14 cellular contexts compared by ENCODE assay signal in the genomic region with DNA sequence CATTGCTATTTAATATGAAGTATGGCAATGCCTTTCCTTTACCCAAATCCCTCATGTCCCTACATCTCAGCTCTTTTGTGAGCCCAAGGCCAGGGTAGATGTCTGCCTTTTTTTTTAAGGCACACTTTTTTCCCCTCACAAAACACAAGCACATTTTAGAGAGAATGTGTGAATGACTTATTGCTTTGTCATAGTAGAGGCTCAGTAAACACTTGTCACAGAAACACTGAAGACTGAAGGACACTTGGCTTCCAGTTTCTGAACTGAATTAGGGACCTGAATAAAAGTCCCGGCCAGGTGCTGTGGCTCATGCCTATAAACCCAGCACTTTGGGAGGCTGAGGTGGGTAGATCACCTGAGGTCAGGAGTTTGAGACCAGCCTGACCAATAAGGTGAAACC. TPM values are rescaled to one million over a fixed set of nuclear protein-coding genes. Genes with fewer than 3 reads are reported as not detected.
A peak's percentile ranks its signal among the peaks of the same experiment; 100 is the strongest.
DNase-seq lines count a peak whose midpoint lies in the region; ATAC-seq lines count a peak whose summit lies in the region.
"Had no signal": no experiment of that assay in that cellular context is flagged by ENCODE, and none has a peak within 500 bp of the region (broad histone marks: within the 10 kb centered on the region; RNA-seq: fewer than 3 reads in every experiment).

No MANE protein-coding gene starts in this region.

- peaks cover 23% of the 10 kb centered on the region for H3K27me3 Mint-ChIP-seq in activated CD4-positive, alpha-beta memory T cell treated with anti-CD3 and anti-CD28 coated beads for 36 hours
- H3K27me3 Mint-ChIP-seq in activated CD4-positive, alpha-beta memory T cell treated with anti-CD3 and anti-CD28 coated beads, Interleukin-2, amount 10 ng/mL, durations not matched to agents 7 days and 5 days: peaks cover 16% of the 10 kb centered on the region
- peaks cover 6% of the 10 kb centered on the region for H3K27me3 Mint-ChIP-seq in activated naive CD8-positive, alpha-beta T cell
- H3K27me3 Mint-ChIP-seq in activated naive CD8-positive, alpha-beta T cell treated with anti-CD3 and anti-CD28 coated beads for 36 hours: peaks cover 14% of the 10 kb centered on the region
- peaks cover 13% of the 10 kb centered on the region for H3K27me3 Mint-ChIP-seq in activated naive CD8-positive, alpha-beta T cell treated with anti-CD3 and anti-CD28 coated beads, Interleukin-2, amount 50 U/mL, for 24 hours
- H3K27me3 Mint-ChIP-seq in stimulated activated naive CD8-positive, alpha-beta T cell treated with anti-CD3 and anti-CD28 coated beads, Interleukin-15, Interleukin-2, amounts not matched to agents 100 ng/mL and 50 ng/mL, for 24 hours: peaks cover 27% of the 10 kb centered on the region

- DNase-seq in activated CD4-positive, alpha-beta memory T cell treated with anti-CD3 and anti-CD28 coated beads for 36 hours: no peak
- DNase-seq in activated CD4-positive, alpha-beta memory T cell treated with anti-CD3 and anti-CD28 coated beads, Interleukin-2, amount 10 ng/mL, durations not matched to agents 7 days and 5 days: no peak
- DNase-seq in activated naive CD8-positive, alpha-beta T cell treated with anti-CD3 and anti-CD28 coated beads for 36 hours: no peak
- no peak for DNase-seq in activated naive CD8-positive, alpha-beta T cell treated with anti-CD3 and anti-CD28 coated beads, Interleukin-2, amount 50 U/mL, for 24 hours
- no peak for DNase-seq in NCI-H748 treated with DMSO at 0.1 percent for 48 hours (lab: John Stamatoyannopoulos, UW)
- DNase-seq: BE2C; CD4-positive, alpha-beta memory T cell; DMS79 had no signal

- H3K4me1 Mint-ChIP-seq in activated CD4-positive, alpha-beta memory T cell treated with anti-CD3 and anti-CD28 coated beads for 36 hours (ENCODE audit: low read depth): peaks cover 22% of the 10 kb centered on the region
- no peaks in the 10 kb centered on the region for H3K4me1 Mint-ChIP-seq in activated CD4-positive, alpha-beta memory T cell treated with anti-CD3 and anti-CD28 coated beads, Interleukin-2, amount 10 ng/mL, durations not matched to agents 7 days and 5 days
- peaks cover 2% of the 10 kb centered on the region for H3K4me1 Mint-ChIP-seq in activated naive CD8-positive, alpha-beta T cell (ENCODE audit: low read depth)
- H3K4me1 Mint-ChIP-seq in activated naive CD8-positive, alpha-beta T cell treated with anti-CD3 and anti-CD28 coated beads for 36 hours: peaks cover 15% of the 10 kb centered on the region
- H3K4me1 Mint-ChIP-seq in activated naive CD8-positive, alpha-beta T cell treated with anti-CD3 and anti-CD28 coated beads, Interleukin-2, amount 50 U/mL, for 24 hours: peaks cover 46% of the 10 kb centered on the region
- peaks cover 47% of the 10 kb centered on the region for H3K4me1 Mint-ChIP-seq in stimulated activated naive CD8-positive, alpha-beta T cell treated with anti-CD3 and anti-CD28 coated beads, Interleukin-15, Interleukin-2, amounts not matched to agents 100 ng/mL and 50 ng/mL, for 24 hours (ENCODE audit: low read depth)
- H3K4me1 Mint-ChIP-seq: CD4-positive, alpha-beta memory T cell had no signal

- H3K9me3 Mint-ChIP-seq in activated CD4-positive, alpha-beta memory T cell treated with anti-CD3 and anti-CD28 coated beads for 36 hours: no peaks in the 10 kb centered on the region
- no peaks in the 10 kb centered on the region for H3K9me3 Mint-ChIP-seq in activated CD4-positive, alpha-beta memory T cell treated with anti-CD3 and anti-CD28 coated beads, Interleukin-2, amount 10 ng/mL, durations not matched to agents 7 days and 5 days
- no peaks in the 10 kb centered on the region for H3K9me3 Mint-ChIP-seq in activated naive CD8-positive, alpha-beta T cell (ENCODE audit: low read depth)
- H3K9me3 Mint-ChIP-seq in activated naive CD8-positive, alpha-beta T cell treated with anti-CD3 and anti-CD28 coated beads for 36 hours: no peaks in the 10 kb centered on the region
- H3K9me3 Mint-ChIP-seq in activated naive CD8-positive, alpha-beta T cell treated with anti-CD3 and anti-CD28 coated beads, Interleukin-2, amount 50 U/mL, for 24 hours: peaks cover 3% of the 10 kb centered on the region
- H3K9me3 Mint-ChIP-seq in stimulated activated naive CD8-positive, alpha-beta T cell treated with anti-CD3 and anti-CD28 coated beads, Interleukin-15, Interleukin-2, amounts not matched to agents 100 ng/mL and 50 ng/mL, for 24 hours: no peaks in the 10 kb centered on the region

- no peak overlapping the region for H3K4me3 Mint-ChIP-seq in activated CD4-positive, alpha-beta memory T cell treated with anti-CD3 and anti-CD28 coated beads for 36 hours
- H3K4me3 Mint-ChIP-seq in activated CD4-positive, alpha-beta memory T cell treated with anti-CD3 and anti-CD28 coated beads, Interleukin-2, amount 10 ng/mL, durations not matched to agents 7 days and 5 days: no peak overlapping the region
- no peak overlapping the region for H3K4me3 Mint-ChIP-seq in activated naive CD8-positive, alpha-beta T cell
- no peak overlapping the region for H3K4me3 Mint-ChIP-seq in activated naive CD8-positive, alpha-beta T cell treated with anti-CD3 and anti-CD28 coated beads for 36 hours
- no peak overlapping the region for H3K4me3 Mint-ChIP-seq in activated naive CD8-positive, alpha-beta T cell treated with anti-CD3 and anti-CD28 coated beads, Interleukin-2, amount 50 U/mL, for 24 hours
- no peak overlapping the region for H3K4me3 Mint-ChIP-seq in stimulated activated naive CD8-positive, alpha-beta T cell treated with anti-CD3 and anti-CD28 coated beads, Interleukin-15, Interleukin-2, amounts not matched to agents 100 ng/mL and 50 ng/mL, for 24 hours
- H3K4me3 Mint-ChIP-seq: CD4-positive, alpha-beta memory T cell had no signal

- no peaks in the 10 kb centered on the region for H3K36me3 Mint-ChIP-seq in activated CD4-positive, alpha-beta memory T cell treated with anti-CD3 and anti-CD28 coated beads for 36 hours
- H3K36me3 Mint-ChIP-seq in activated CD4-positive, alpha-beta memory T cell treated with anti-CD3 and anti-CD28 coated beads, Interleukin-2, amount 10 ng/mL, durations not matched to agents 7 days and 5 days (ENCODE audit: low read depth): no peaks in the 10 kb centered on the region
- no peaks in the 10 kb centered on the region for H3K36me3 Mint-ChIP-seq in activated naive CD8-positive, alpha-beta T cell
- no peaks in the 10 kb centered on the region for H3K36me3 Mint-ChIP-seq in activated naive CD8-positive, alpha-beta T cell treated with anti-CD3 and anti-CD28 coated beads for 36 hours
- no peaks in the 10 kb centered on the region for H3K36me3 Mint-ChIP-seq in activated naive CD8-positive, alpha-beta T cell treated with anti-CD3 and anti-CD28 coated beads, Interleukin-2, amount 50 U/mL, for 24 hours (ENCODE audit: low read depth)
- H3K36me3 Mint-ChIP-seq in stimulated activated naive CD8-positive, alpha-beta T cell treated with anti-CD3 and anti-CD28 coated beads, Interleukin-15, Interleukin-2, amounts not matched to agents 100 ng/mL and 50 ng/mL, for 24 hours (ENCODE audit: low read depth): no peaks in the 10 kb centered on the region
- H3K36me3 Mint-ChIP-seq: CD4-positive, alpha-beta memory T cell had no signal

- POLR2A ChIA-PET in activated CD4-positive, alpha-beta memory T cell treated with anti-CD3 and anti-CD28 coated beads for 36 hours (lab: Charles Lee): interaction anchor here (1.2 kb wide), 1 partner anchor 40 kb away, joined by 3 read pairs; no protein-coding TSS in a partner anchor
- POLR2A ChIA-PET in activated CD4-positive, alpha-beta memory T cell treated with anti-CD3 and anti-CD28 coated beads, Interleukin-2, amount 10 ng/mL, durations not matched to agents 7 days and 5 days (lab: Charles Lee): no interaction called here

- peak overlapping the region; percentile 74 for H3K27ac Mint-ChIP-seq in activated CD4-positive, alpha-beta memory T cell treated with anti-CD3 and anti-CD28 coated beads for 36 hours
- H3K27ac Mint-ChIP-seq in activated CD4-positive, alpha-beta memory T cell treated with anti-CD3 and anti-CD28 coated beads, Interleukin-2, amount 10 ng/mL, durations not matched to agents 7 days and 5 days: no peak overlapping the region
- H3K27ac Mint-ChIP-seq in activated naive CD8-positive, alpha-beta T cell: peak overlapping the region; percentile 70
- no peak overlapping the region for H3K27ac Mint-ChIP-seq in activated naive CD8-positive, alpha-beta T cell treated with anti-CD3 and anti-CD28 coated beads for 36 hours
- peak overlapping the region; percentile 79 for H3K27ac Mint-ChIP-seq in activated naive CD8-positive, alpha-beta T cell treated with anti-CD3 and anti-CD28 coated beads, Interleukin-2, amount 50 U/mL, for 24 hours
- peak overlapping the region; percentile 64 for H3K27ac Mint-ChIP-seq in stimulated activated naive CD8-positive, alpha-beta T cell treated with anti-CD3 and anti-CD28 coated beads, Interleukin-15, Interleukin-2, amounts not matched to agents 100 ng/mL and 50 ng/mL, for 24 hours
- H3K27ac Mint-ChIP-seq: CD4-positive, alpha-beta memory T cell had no signal

- ATAC-seq in activated naive CD8-positive, alpha-beta T cell treated with anti-CD3 and anti-CD28 coated beads, Interleukin-2, amount 50 U/mL, for 24 hours: peak; percentile 22
- ATAC-seq: GM12878, HCT116 had no signal

- CTCF ChIA-PET in activated CD4-positive, alpha-beta memory T cell treated with anti-CD3 and anti-CD28 coated beads for 36 hours (lab: Charles Lee): interaction anchor here (0.6 kb wide), 1 partner anchor 58 kb away, joined by 4 read pairs; no protein-coding TSS in a partner anchor
- CTCF ChIA-PET in activated CD4-positive, alpha-beta memory T cell treated with anti-CD3 and anti-CD28 coated beads, Interleukin-2, amount 10 ng/mL, durations not matched to agents 7 days and 5 days (lab: Charles Lee): no interaction called here

- intact Hi-C loops in activated CD4-positive, alpha-beta memory T cell treated with anti-CD3 and anti-CD28 coated beads for 36 hours (cut with micrococcal nuclease): no loop called here

RNA-seq across cellular contexts. Expression of gene SCGB2A2, which starts 2.9 kb away (rescaled TPM):
- not detected for total RNA-seq in activated CD4-positive, alpha-beta memory T cell treated with anti-CD3 and anti-CD28 coated beads for 36 hours
- total RNA-seq in activated CD4-positive, alpha-beta memory T cell treated with anti-CD3 and anti-CD28 coated beads, Interleukin-2, amount 10 ng/mL, durations not matched to agents 7 days and 5 days: not detected
- total RNA-seq in activated naive CD8-positive, alpha-beta T cell treated with anti-CD3 and anti-CD28 coated beads for 36 hours: not detected
- total RNA-seq: CD4-positive, alpha-beta memory T cell; G401; GM12878; GM23248 had no signal

RNA-seq across cellular contexts. Expression of gene SCGB1D2, which starts 25.0 kb away (rescaled TPM):
- total RNA-seq in activated CD4-positive, alpha-beta memory T cell treated with anti-CD3 and anti-CD28 coated beads for 36 hours: not detected
- not detected for total RNA-seq in activated CD4-positive, alpha-beta memory T cell treated with anti-CD3 and anti-CD28 coated beads, Interleukin-2, amount 10 ng/mL, durations not matched to agents 7 days and 5 days
- not detected for total RNA-seq in activated naive CD8-positive, alpha-beta T cell treated with anti-CD3 and anti-CD28 coated beads for 36 hours
- total RNA-seq: CD4-positive, alpha-beta memory T cell; G401; GM12878; GM23248 had no signal

RNA-seq across cellular contexts. Expression of gene SCGB1D4, which starts 31.8 kb away (rescaled TPM):
- not detected for total RNA-seq in activated CD4-positive, alpha-beta memory T cell treated with anti-CD3 and anti-CD28 coated beads for 36 hours
- not detected for total RNA-seq in activated CD4-positive, alpha-beta memory T cell treated with anti-CD3 and anti-CD28 coated beads, Interleukin-2, amount 10 ng/mL, durations not matched to agents 7 days and 5 days
- not detected for total RNA-seq in activated naive CD8-positive, alpha-beta T cell treated with anti-CD3 and anti-CD28 coated beads for 36 hours
- total RNA-seq: CD4-positive, alpha-beta memory T cell; G401; GM12878; GM23248 had no signal

RNA-seq across cellular contexts. Expression of gene SCGB2A1, which starts 58.6 kb away (rescaled TPM):
- total RNA-seq in activated CD4-positive, alpha-beta memory T cell treated with anti-CD3 and anti-CD28 coated beads for 36 hours: not detected
- total RNA-seq in activated CD4-positive, alpha-beta memory T cell treated with anti-CD3 and anti-CD28 coated beads, Interleukin-2, amount 10 ng/mL, durations not matched to agents 7 days and 5 days: not detected
- total RNA-seq in activated naive CD8-positive, alpha-beta T cell treated with anti-CD3 and anti-CD28 coated beads for 36 hours: not detected
- total RNA-seq: CD4-positive, alpha-beta memory T cell; G401; GM12878; GM23248 had no signal

Comparison
In these comparisons a context has a peak if more than half of its experiments do, and no peak if none do; other contexts are left out.
1. H3K27ac Mint-ChIP-seq: peak in activated CD4-positive, alpha-beta memory T cell treated with anti-CD3 and anti-CD28 coated beads for 36 hours (single experiment), activated naive CD8-positive, alpha-beta T cell (single experiment), activated naive CD8-positive, alpha-beta T cell treated with anti-CD3 and anti-CD28 coated beads, Interleukin-2, amount 50 U/mL, for 24 hours (single experiment) and stimulated activated naive CD8-positive, alpha-beta T cell treated with anti-CD3 and anti-CD28 coated beads, Interleukin-15, Interleukin-2, amounts not matched to agents 100 ng/mL and 50 ng/mL, for 24 hours (single experiment); none in activated CD4-positive, alpha-beta memory T cell treated with anti-CD3 and anti-CD28 coated beads, Interleukin-2, amount 10 ng/mL, durations not matched to agents 7 days and 5 days (single experiment) and activated naive CD8-positive, alpha-beta T cell treated with anti-CD3 and anti-CD28 coated beads for 36 hours (single experiment).